In the genomic region with DNA sequence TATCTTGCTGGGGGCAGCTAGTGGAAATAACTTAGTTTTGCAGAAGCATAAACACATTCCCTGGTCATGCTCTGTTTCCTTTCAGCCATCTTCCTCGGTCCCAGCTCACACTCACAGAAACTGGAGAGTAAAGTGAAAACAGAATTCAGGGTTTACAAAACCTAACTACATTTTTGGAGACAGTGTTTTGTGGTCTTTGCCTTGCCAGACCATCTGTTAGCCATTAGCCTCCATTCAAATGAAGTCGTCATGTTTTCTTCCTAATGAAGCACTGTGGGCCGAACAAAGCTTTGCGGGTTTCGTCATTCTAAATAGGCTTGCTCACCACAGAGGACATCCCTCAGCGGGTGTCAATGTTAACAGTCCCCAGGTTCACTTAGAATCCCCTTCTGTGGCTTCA, we compare ENCODE assay signal across 10 cellular contexts.
DNase-seq lines count a peak whose midpoint lies in the region; ATAC-seq and TF ChIP-seq lines count a peak whose summit lies in the region.
"Had no signal": no experiment of that assay in that cellular context is flagged by ENCODE, and none has a peak within 500 bp of the region (broad histone marks: within the 10 kb centered on the region; RNA-seq: fewer than 3 reads in every experiment).

No MANE protein-coding gene starts in this region.

- no peak overlapping the region for H4K8ac ChIP-seq in mesendoderm (ENCODE audit: low read depth, low read length)

- H3K79me2 ChIP-seq in ACC112 (ENCODE audit: control insufficient read depth, insufficient read depth, low read length, unreplicated experiment) (no peaks in the 10 kb centered on the region), mesendoderm (ENCODE audit: control insufficient read depth, insufficient read depth, low read length) (no peaks in the 10 kb centered on the region)

- no peaks in the 10 kb centered on the region for H3K79me1 ChIP-seq in mesendoderm (ENCODE audit: low read length)

- CTCF ChIA-PET in activated CD8-positive, alpha-beta T cell treated with anti-CD3 and anti-CD28 coated beads, Interleukin-2, amount 10 ng/mL, durations not matched to agents 7 days and 5 days (lab: Charles Lee), result interaction anchor here (1.5 kb wide), 1 partner anchor 10 kb away, joined by 3 read pairs; no protein-coding TSS in a partner anchor
- CTCF ChIA-PET in activated CD4-positive, alpha-beta T cell treated with anti-CD3 and anti-CD28 coated beads for 36 hours (lab: Charles Lee), result no interaction called here

- H2BK5ac ChIP-seq in mesendoderm (ENCODE audit: low read length), result no peak overlapping the region

- H3K56ac ChIP-seq in mesendoderm (ENCODE audit: low read length), result no peak overlapping the region

- intact Hi-C loops in activated CD4-positive, alpha-beta T cell treated with anti-CD3 and anti-CD28 coated beads for 36 hours (cut with DNase I, micrococcal nuclease), result no loop called here

- H3K4me3 ChIP-seq in ACC112 (ENCODE audit: low read depth, low read length) (no peak overlapping the region; the same call in 1 of the 2 replicates), HFF-Myc (replicated peaks; ENCODE audit: low read depth, low read length) (peak overlapping the region; percentile 15; the same call in 1 of the 2 replicates), endodermal cell (ENCODE audit: low read length) (no peak overlapping the region), mesendoderm (ENCODE audit: low read length) (no peak overlapping the region)
- H3K4me3 ChIP-seq: adrenal gland had no signal

- no peak overlapping the region for H4K5ac ChIP-seq in mesendoderm (ENCODE audit: low read length)

- peak overlapping the region; percentile 14 for H3K27ac Mint-ChIP-seq in endodermal cell
- no peak overlapping the region for H3K27ac Mint-ChIP-seq in activated CD8-positive, alpha-beta T cell treated with anti-CD3 and anti-CD28 coated beads, Interleukin-2, amount 10 ng/mL, durations not matched to agents 7 days and 5 days
- H3K27ac Mint-ChIP-seq in activated naive CD8-positive, alpha-beta T cell treated with anti-CD3 and anti-CD28 coated beads, Interleukin-2, amount 50 U/mL, for 24 hours, result no peak overlapping the region
- H3K27ac Mint-ChIP-seq in activated CD4-positive, alpha-beta T cell treated with anti-CD3 and anti-CD28 coated beads for 36 hours, result no peak overlapping the region
- H3K27ac Mint-ChIP-seq: B cell had no signal

- H3K9me3 ChIP-seq in endodermal cell (ENCODE audit: control insufficient read depth, low read length), result no peaks in the 10 kb centered on the region
- H3K9me3 ChIP-seq: adrenal gland had no signal

- no peaks in the 10 kb centered on the region for H3K27me3 Mint-ChIP-seq in endodermal cell (ENCODE audit: insufficient read depth)
- no peaks in the 10 kb centered on the region for H3K27me3 Mint-ChIP-seq in activated CD8-positive, alpha-beta T cell treated with anti-CD3 and anti-CD28 coated beads, Interleukin-2, amount 10 ng/mL, durations not matched to agents 7 days and 5 days (ENCODE audit: low read depth)
- H3K27me3 Mint-ChIP-seq in activated naive CD8-positive, alpha-beta T cell treated with anti-CD3 and anti-CD28 coated beads, Interleukin-2, amount 50 U/mL, for 24 hours, result peaks cover 2% of the 10 kb centered on the region
- H3K27me3 Mint-ChIP-seq in activated CD4-positive, alpha-beta T cell treated with anti-CD3 and anti-CD28 coated beads for 36 hours, result no peaks in the 10 kb centered on the region
- H3K27me3 Mint-ChIP-seq: B cell had no signal

- H3K4ac ChIP-seq in mesendoderm (ENCODE audit: low read depth, low read length), result no peak overlapping the region

- peaks cover 10% of the 10 kb centered on the region for H3K4me1 Mint-ChIP-seq in endodermal cell
- H3K4me1 Mint-ChIP-seq in activated CD8-positive, alpha-beta T cell treated with anti-CD3 and anti-CD28 coated beads, Interleukin-2, amount 10 ng/mL, durations not matched to agents 7 days and 5 days (ENCODE audit: low read depth), result no peaks in the 10 kb centered on the region
- H3K4me1 Mint-ChIP-seq in activated naive CD8-positive, alpha-beta T cell treated with anti-CD3 and anti-CD28 coated beads, Interleukin-2, amount 50 U/mL, for 24 hours, result no peaks in the 10 kb centered on the region
- H3K4me1 Mint-ChIP-seq in activated CD4-positive, alpha-beta T cell treated with anti-CD3 and anti-CD28 coated beads for 36 hours, result no peaks in the 10 kb centered on the region
- H3K4me1 Mint-ChIP-seq: B cell had no signal

- H3K36me3 ChIP-seq in ACC112 (ENCODE audit: insufficient read depth, low read length) (no peaks in the 10 kb centered on the region), endodermal cell (ENCODE audit: control insufficient read depth, insufficient read depth, low read length) (no peaks in the 10 kb centered on the region), mesendoderm (ENCODE audit: control insufficient read depth, insufficient read depth, low read length) (no peaks in the 10 kb centered on the region)
- H3K36me3 ChIP-seq: adrenal gland had no signal

- peaks cover 3% of the 10 kb centered on the region for H3K9me3 Mint-ChIP-seq in endodermal cell
- no peaks in the 10 kb centered on the region for H3K9me3 Mint-ChIP-seq in activated CD8-positive, alpha-beta T cell treated with anti-CD3 and anti-CD28 coated beads, Interleukin-2, amount 10 ng/mL, durations not matched to agents 7 days and 5 days (ENCODE audit: insufficient read depth)
- peaks cover 4% of the 10 kb centered on the region for H3K9me3 Mint-ChIP-seq in activated naive CD8-positive, alpha-beta T cell treated with anti-CD3 and anti-CD28 coated beads, Interleukin-2, amount 50 U/mL, for 24 hours
- H3K9me3 Mint-ChIP-seq in activated CD4-positive, alpha-beta T cell treated with anti-CD3 and anti-CD28 coated beads for 36 hours (ENCODE audit: low read depth), result peaks cover 2% of the 10 kb centered on the region

- H3K23ac ChIP-seq in mesendoderm (ENCODE audit: low read length), result no peak overlapping the region

- peak; percentile 84 for DNase-seq in HFF-Myc (ENCODE audit: extremely low read depth, low read depth)
- no peak for DNase-seq in endodermal cell
- DNase-seq in mesendoderm, result peak; percentile 7
- DNase-seq in C1 segment of cervical spinal cord (lab: John Stamatoyannopoulos, UW), result no peak
- DNase-seq in activated CD8-positive, alpha-beta T cell treated with anti-CD3 and anti-CD28 coated beads, Interleukin-2, amount 10 ng/mL, durations not matched to agents 7 days and 5 days, result no peak
- DNase-seq in activated naive CD8-positive, alpha-beta T cell treated with anti-CD3 and anti-CD28 coated beads, Interleukin-2, amount 50 U/mL, for 24 hours, result no peak
- DNase-seq in activated CD4-positive, alpha-beta T cell treated with anti-CD3 and anti-CD28 coated beads for 36 hours, result no peak
- DNase-seq: adrenal gland had no signal

- POLR2A ChIA-PET in activated CD8-positive, alpha-beta T cell treated with anti-CD3 and anti-CD28 coated beads, Interleukin-2, amount 10 ng/mL, durations not matched to agents 7 days and 5 days (lab: Charles Lee), result no interaction called here
- POLR2A ChIA-PET in activated CD4-positive, alpha-beta T cell treated with anti-CD3 and anti-CD28 coated beads for 36 hours (lab: Charles Lee), result no interaction called here

- no peaks in the 10 kb centered on the region for H3K4me1 ChIP-seq in ACC112 (ENCODE audit: control insufficient read depth, insufficient read depth, low read length, unreplicated experiment)
- no peaks in the 10 kb centered on the region for H3K4me1 ChIP-seq in endodermal cell (ENCODE audit: control insufficient read depth, insufficient read depth, low read length)
- H3K4me1 ChIP-seq in mesendoderm (ENCODE audit: control insufficient read depth, low read depth, low read length), result no peaks in the 10 kb centered on the region
- H3K4me1 ChIP-seq: adrenal gland had no signal

- 71 to 77% methylated on average over 6 of the region's 6 CpGs for WGBS in endodermal cell (ENCODE audit: insufficient coverage in 1 of 2, insufficient read length in 1 of 2), 2 experiments
- WGBS in mesendoderm (ENCODE audit: extremely low coverage, insufficient coverage, low lambda C conversion rate), result no CpG with 5 or more reads among the region's 6 CpGs

- no peaks in the 10 kb centered on the region for H3K36me3 Mint-ChIP-seq in endodermal cell (ENCODE audit: low read depth)
- no peaks in the 10 kb centered on the region for H3K36me3 Mint-ChIP-seq in activated CD8-positive, alpha-beta T cell treated with anti-CD3 and anti-CD28 coated beads, Interleukin-2, amount 10 ng/mL, durations not matched to agents 7 days and 5 days (ENCODE audit: low read depth)
- no peaks in the 10 kb centered on the region for H3K36me3 Mint-ChIP-seq in activated naive CD8-positive, alpha-beta T cell treated with anti-CD3 and anti-CD28 coated beads, Interleukin-2, amount 50 U/mL, for 24 hours (ENCODE audit: low read depth)
- H3K36me3 Mint-ChIP-seq in activated CD4-positive, alpha-beta T cell treated with anti-CD3 and anti-CD28 coated beads for 36 hours (ENCODE audit: low read depth), result no peaks in the 10 kb centered on the region

- H2BK120ac ChIP-seq in mesendoderm (ENCODE audit: low read depth, low read length), result no peak overlapping the region

- TF ChIP-seq CTCF in HFF-Myc (IDR thresholded peaks at IDR 0.05; ENCODE audit: low read depth, low read length, missing control alignments) (no peak), endodermal cell (conservative IDR thresholded peaks at IDR 0.05) (no peak)

- no peak overlapping the region for H2AK5ac ChIP-seq in mesendoderm (ENCODE audit: low read length)

- no peak overlapping the region for H3K9ac ChIP-seq in endodermal cell (ENCODE audit: extremely low read depth, low read length, poor library complexity, severe bottlenecking)
- no peak overlapping the region for H3K9ac ChIP-seq in mesendoderm (ENCODE audit: low read length)

- no peak overlapping the region for H3K4me3 Mint-ChIP-seq in endodermal cell
- no peak overlapping the region for H3K4me3 Mint-ChIP-seq in activated CD8-positive, alpha-beta T cell treated with anti-CD3 and anti-CD28 coated beads, Interleukin-2, amount 10 ng/mL, durations not matched to agents 7 days and 5 days
- no peak overlapping the region for H3K4me3 Mint-ChIP-seq in activated naive CD8-positive, alpha-beta T cell treated with anti-CD3 and anti-CD28 coated beads, Interleukin-2, amount 50 U/mL, for 24 hours
- H3K4me3 Mint-ChIP-seq in activated CD4-positive, alpha-beta T cell treated with anti-CD3 and anti-CD28 coated beads for 36 hours, result no peak overlapping the region
- H3K4me3 Mint-ChIP-seq: B cell had no signal

- H2AFZ ChIP-seq in ACC112 (ENCODE audit: low read length, unreplicated experiment), result peak overlapping the region; percentile 86

- H3K4me2 ChIP-seq in mesendoderm (ENCODE audit: low read length), result no peak overlapping the region

- no peak for ATAC-seq in activated CD8-positive, alpha-beta T cell treated with anti-CD3 and anti-CD28 coated beads, Interleukin-2, amount 10 ng/mL, durations not matched to agents 7 days and 5 days
- ATAC-seq in activated naive CD8-positive, alpha-beta T cell treated with anti-CD3 and anti-CD28 coated beads, Interleukin-2, amount 50 U/mL, for 24 hours, result no peak
- no peak for ATAC-seq in activated CD4-positive, alpha-beta T cell treated with anti-CD3 and anti-CD28 coated beads for 36 hours

- H3K27ac ChIP-seq in ACC112 (ENCODE audit: low read depth, low read length) (no peak overlapping the region), endodermal cell (ENCODE audit: low read depth, low read length) (no peak overlapping the region), mesendoderm (ENCODE audit: low read depth, low read length) (no peak overlapping the region)
- H3K27ac ChIP-seq: adrenal gland had no signal

- H3K18ac ChIP-seq in mesendoderm (ENCODE audit: low read length), result no peak overlapping the region

- no peaks in the 10 kb centered on the region for H3K27me3 ChIP-seq in ACC112 (ENCODE audit: insufficient read depth, low read length)
- no peaks in the 10 kb centered on the region for H3K27me3 ChIP-seq in endodermal cell (ENCODE audit: control insufficient read depth, insufficient read depth, low read length, poor library complexity, severe bottlenecking)
- H3K27me3 ChIP-seq in mesendoderm (ENCODE audit: insufficient read depth, low read length, poor library complexity), result no peaks in the 10 kb centered on the region
- H3K27me3 ChIP-seq: adrenal gland had no signal

- no peak overlapping the region for H2BK15ac ChIP-seq in mesendoderm (replicated peaks; ENCODE audit: low read depth)

Comparison
In these comparisons a context has a peak if more than half of its experiments do, and no peak if none do; other contexts are left out.
1. DNase-seq: peak in HFF-Myc (single experiment) and mesendoderm (single experiment); none in endodermal cell (single experiment), C1 segment of cervical spinal cord (0 of 14), activated CD8-positive, alpha-beta T cell treated with anti-CD3 and anti-CD28 coated beads, Interleukin-2, amount 10 ng/mL, durations not matched to agents 7 days and 5 days (single experiment), activated naive CD8-positive, alpha-beta T cell treated with anti-CD3 and anti-CD28 coated beads, Interleukin-2, amount 50 U/mL, for 24 hours (single experiment) and activated CD4-positive, alpha-beta T cell treated with anti-CD3 and anti-CD28 coated beads for 36 hours (single experiment).